In genomic region chr5:78929833-78930232, GRCh38 we compare ENCODE assay signal across 34 cellular contexts. TPM values are rescaled to one million over a fixed set of nuclear protein-coding genes. Genes with fewer than 3 reads are reported as not detected.
A peak's percentile ranks its signal among the peaks of the same experiment; 100 is the strongest.
DNase-seq lines count a peak whose midpoint lies in the region; FAIRE-seq and TF ChIP-seq lines count a peak whose summit lies in the region.
"Had no signal": no experiment of that assay in that cellular context is flagged by ENCODE, and none has a peak within 500 bp of the region (broad histone marks: within the 10 kb centered on the region; RNA-seq: fewer than 3 reads in every experiment).

No MANE protein-coding gene starts in this region.

- H3K4me1 Mint-ChIP-seq in activated CD4-positive, alpha-beta memory T cell treated with anti-CD3 and anti-CD28 coated beads for 36 hours (ENCODE audit: low read depth): no peaks in the 10 kb centered on the region
- no peaks in the 10 kb centered on the region for H3K4me1 Mint-ChIP-seq in activated CD4-positive, alpha-beta memory T cell treated with anti-CD3 and anti-CD28 coated beads, Interleukin-2, amount 10 ng/mL, durations not matched to agents 7 days and 5 days
- H3K4me1 Mint-ChIP-seq in progenitor cell of endocrine pancreas (ENCODE audit: low read depth): peaks cover 20% of the 10 kb centered on the region
- H3K4me1 Mint-ChIP-seq: activated naive CD8-positive, alpha-beta T cell treated with anti-CD3 and anti-CD28 coated beads, Interleukin-2, amount 10 ng/mL, durations not matched to agents 7 days and 5 days; CD14-positive monocyte had no signal

- TF ChIP-seq CTCF in choroid plexus epithelial cell (conservative IDR thresholded peaks at IDR 0.05; ENCODE audit: low read depth, low read length) (peak; percentile 3), progenitor cell of endocrine pancreas (IDR thresholded peaks at IDR 0.05; ENCODE audit: unreplicated experiment) (no peak)

- 0 out of 2 replicates have a peak overlapping the region, but pooled peaks have one; percentile 21 for H3K27ac ChIP-seq in HUES64 (ENCODE audit: low read depth, low read length)
- H3K27ac ChIP-seq: gastroesophageal sphincter, hepatocyte, SJCRH30, skin epidermis, stomach, vagina had no signal

- H3K9ac ChIP-seq in HUES64 (ENCODE audit: low read depth, low read length): no peak overlapping the region

- H3K27me3 ChIP-seq in HUES64 (ENCODE audit: insufficient read depth, low read length): no peaks in the 10 kb centered on the region
- H3K27me3 ChIP-seq: ascending aorta, gastroesophageal sphincter, hepatocyte, SJCRH30, stomach, vagina had no signal

- H3K27me3 Mint-ChIP-seq in activated CD4-positive, alpha-beta memory T cell treated with anti-CD3 and anti-CD28 coated beads for 36 hours: no peaks in the 10 kb centered on the region
- no peaks in the 10 kb centered on the region for H3K27me3 Mint-ChIP-seq in activated CD4-positive, alpha-beta memory T cell treated with anti-CD3 and anti-CD28 coated beads, Interleukin-2, amount 10 ng/mL, durations not matched to agents 7 days and 5 days
- peaks cover 21% of the 10 kb centered on the region for H3K27me3 Mint-ChIP-seq in progenitor cell of endocrine pancreas
- H3K27me3 Mint-ChIP-seq: activated naive CD8-positive, alpha-beta T cell treated with anti-CD3 and anti-CD28 coated beads, Interleukin-2, amount 10 ng/mL, durations not matched to agents 7 days and 5 days had no signal

- H3K4me1 ChIP-seq in HUES64 (ENCODE audit: insufficient read depth, low read length): peaks cover 40% of the 10 kb centered on the region
- H3K4me1 ChIP-seq: gastroesophageal sphincter, SJCRH30, vagina had no signal

- no peak overlapping the region for H3K27ac Mint-ChIP-seq in activated CD4-positive, alpha-beta memory T cell treated with anti-CD3 and anti-CD28 coated beads for 36 hours
- no peak overlapping the region for H3K27ac Mint-ChIP-seq in activated CD4-positive, alpha-beta memory T cell treated with anti-CD3 and anti-CD28 coated beads, Interleukin-2, amount 10 ng/mL, durations not matched to agents 7 days and 5 days
- H3K27ac Mint-ChIP-seq in progenitor cell of endocrine pancreas: peak overlapping the region; percentile 11
- H3K27ac Mint-ChIP-seq: activated naive CD8-positive, alpha-beta T cell treated with anti-CD3 and anti-CD28 coated beads, Interleukin-2, amount 10 ng/mL, durations not matched to agents 7 days and 5 days had no signal

- H3K9me3 Mint-ChIP-seq in activated CD4-positive, alpha-beta memory T cell treated with anti-CD3 and anti-CD28 coated beads for 36 hours: no peaks in the 10 kb centered on the region
- no peaks in the 10 kb centered on the region for H3K9me3 Mint-ChIP-seq in activated CD4-positive, alpha-beta memory T cell treated with anti-CD3 and anti-CD28 coated beads, Interleukin-2, amount 10 ng/mL, durations not matched to agents 7 days and 5 days
- no peaks in the 10 kb centered on the region for H3K9me3 Mint-ChIP-seq in progenitor cell of endocrine pancreas (ENCODE audit: low read depth)

- H3K9me3 ChIP-seq in HUES64 (ENCODE audit: insufficient read depth, low read depth, low read length): no peaks in the 10 kb centered on the region
- H3K9me3 ChIP-seq: ascending aorta, gastroesophageal sphincter, SJCRH30, stomach, vagina had no signal

- POLR2A ChIA-PET in activated CD4-positive, alpha-beta memory T cell treated with anti-CD3 and anti-CD28 coated beads for 36 hours (lab: Charles Lee): no interaction called here
- POLR2A ChIA-PET in activated CD4-positive, alpha-beta memory T cell treated with anti-CD3 and anti-CD28 coated beads, Interleukin-2, amount 10 ng/mL, durations not matched to agents 7 days and 5 days (lab: Charles Lee): no interaction called here

- WGBS in HUES64: 85% methylated on average over 4 of the region's 4 CpGs

- H3K4me3 ChIP-seq in HUES64 (ENCODE audit: low read length) (no peak overlapping the region), choroid plexus epithelial cell (ENCODE audit: low read depth, low read length) (no peak overlapping the region)
- H3K4me3 ChIP-seq: ascending aorta, gastroesophageal sphincter, hepatocyte, SJCRH30, skin epidermis, stomach, vagina had no signal

- no peak for FAIRE-seq in frontal cortex (lab: Jason Lieb, UNC)
- FAIRE-seq: A204.1, GM19239, H1, HTR-8/SVneo, RCC 7860 had no signal

- no peaks in the 10 kb centered on the region for H3K36me3 Mint-ChIP-seq in activated CD4-positive, alpha-beta memory T cell treated with anti-CD3 and anti-CD28 coated beads for 36 hours
- peaks cover 17% of the 10 kb centered on the region for H3K36me3 Mint-ChIP-seq in activated CD4-positive, alpha-beta memory T cell treated with anti-CD3 and anti-CD28 coated beads, Interleukin-2, amount 10 ng/mL, durations not matched to agents 7 days and 5 days (ENCODE audit: low read depth)
- peaks cover 7% of the 10 kb centered on the region for H3K36me3 Mint-ChIP-seq in progenitor cell of endocrine pancreas (ENCODE audit: insufficient read depth)

- H3K36me3 ChIP-seq in HUES64 (ENCODE audit: insufficient read depth, low read length): no peaks in the 10 kb centered on the region
- H3K36me3 ChIP-seq: ascending aorta, gastroesophageal sphincter, SJCRH30, stomach, vagina had no signal

- CTCF ChIA-PET in activated CD4-positive, alpha-beta memory T cell treated with anti-CD3 and anti-CD28 coated beads for 36 hours (lab: Charles Lee): no interaction called here
- CTCF ChIA-PET in activated CD4-positive, alpha-beta memory T cell treated with anti-CD3 and anti-CD28 coated beads, Interleukin-2, amount 10 ng/mL, durations not matched to agents 7 days and 5 days (lab: Charles Lee): no interaction called here

- peak; percentile 25 for DNase-seq in activated CD4-positive, alpha-beta memory T cell treated with anti-CD3 and anti-CD28 coated beads for 36 hours
- no peak for DNase-seq in activated CD4-positive, alpha-beta memory T cell treated with anti-CD3 and anti-CD28 coated beads, Interleukin-2, amount 10 ng/mL, durations not matched to agents 7 days and 5 days
- no peak for DNase-seq in choroid plexus epithelial cell (ENCODE audit: low read depth)
- no peak for DNase-seq in progenitor cell of endocrine pancreas (ENCODE audit: low spot score, unreplicated experiment)
- DNase-seq in RPMI8226: no peak
- DNase-seq in frontal cortex (ENCODE audit: low spot score in 2 of 2): no peak
- DNase-seq in effector CD4-positive, alpha-beta T cell: no peak
- DNase-seq: activated gamma-delta T cell treated with Interleukin-2 at 50 U/mL for 16 hours; activated naive CD8-positive, alpha-beta T cell treated with anti-CD3 and anti-CD28 coated beads, Interleukin-2, amount 10 ng/mL, durations not matched to agents 7 days and 5 days; activated T-cell treated with anti-CD3 and anti-CD28 coated beads, Interleukin-2, amount 50 U/mL, for 1 hour; central memory CD4-positive, alpha-beta T cell; dermis blood vessel endothelial cell; left colon; NCI-H1417 treated with DMSO at 0.1 percent for 48 hours; NCI-H2081; NCI-H345; NCI-H748 treated with DMSO at 0.1 percent for 48 hours; SJCRH30; stimulated activated CD4-positive, alpha-beta T cell treated with anti-CD3 and anti-CD28 coated beads, Interleukin-1b, Interleukin-23, amount 100 ng/mL, for 48 hours; stomach; SW 1271 had no signal

- no peak overlapping the region for H3K4me3 Mint-ChIP-seq in activated CD4-positive, alpha-beta memory T cell treated with anti-CD3 and anti-CD28 coated beads for 36 hours
- no peak overlapping the region for H3K4me3 Mint-ChIP-seq in activated CD4-positive, alpha-beta memory T cell treated with anti-CD3 and anti-CD28 coated beads, Interleukin-2, amount 10 ng/mL, durations not matched to agents 7 days and 5 days
- no peak overlapping the region for H3K4me3 Mint-ChIP-seq in progenitor cell of endocrine pancreas (ENCODE audit: low read depth)
- H3K4me3 Mint-ChIP-seq: activated naive CD8-positive, alpha-beta T cell treated with anti-CD3 and anti-CD28 coated beads, Interleukin-2, amount 10 ng/mL, durations not matched to agents 7 days and 5 days; CD14-positive monocyte; nephron had no signal

- intact Hi-C loops in activated CD4-positive, alpha-beta memory T cell treated with anti-CD3 and anti-CD28 coated beads for 36 hours (cut with micrococcal nuclease): no loop called here

RNA-seq across cellular contexts. Expression of gene ARSB, which starts 55.3 kb away (rescaled TPM):
- 1 to 10 TPM; 9.3 to 9.9 TPM for total RNA-seq in activated CD4-positive, alpha-beta memory T cell treated with anti-CD3 and anti-CD28 coated beads for 36 hours
- 10 to 100 TPM; 10.5 to 11.1 TPM for total RNA-seq in activated CD4-positive, alpha-beta memory T cell treated with anti-CD3 and anti-CD28 coated beads, Interleukin-2, amount 10 ng/mL, durations not matched to agents 7 days and 5 days
- 8.9 TPM for polyA plus RNA-seq in HUES64 (2013, experiment 1 of 2)
- polyA plus RNA-seq in HUES64 (2013, experiment 2 of 2): 11.2 TPM
- 17.0 and 17.7 TPM in 2 replicates for total RNA-seq in progenitor cell of endocrine pancreas
- total RNA-seq in frontal cortex: 20.4 TPM
